1 cellular context compared by ENCODE assay signal in genomic region chr1:23980006-23980724, GRCh38.
TF ChIP-seq lines count a peak whose summit lies in the region.

TSS of gene SRSF10 (minus strand) at chr1:23980327. CDS start at chr1:23980255, 72 bp downstream.

TF ChIP-seq in HepG2, 621 proteins besides CTCF, POLR2A, EP300 and RAD21 (continued from another document and continues in another):
- TF ChIP-seq TFAP4 (IDR thresholded peaks at IDR 0.05; ENCODE audit: borderline replicate concordance, low read depth) = peak; percentile 20; the same call in 1 of the 2 replicates
- peak; percentile 40 for TF ChIP-seq TSC22D2 (CRISPR knock-in tag; IDR thresholded peaks at IDR 0.05; ENCODE audit: borderline replicate concordance)
- peak; percentile 41; the same call in 1 of the 2 replicates for TF ChIP-seq SOX13 (IDR thresholded peaks at IDR 0.05)
- 0 out of 4 replicates have a peak, but pooled peaks of 1 of the 2 experiments have one; percentile 13 for TF ChIP-seq SOX13 (CRISPR knock-in tag; conservative IDR thresholded peaks at IDR 0.05 in 1 of 2, IDR thresholded peaks at IDR 0.05 in 1 of 2)
- peak in 1 of 2 experiments; percentile 49; a peak in 1 of 4 replicates for TF ChIP-seq REST (IDR thresholded peaks at IDR 0.05; ENCODE audit: borderline replicate concordance in 1 of 2, low read depth in 1 of 2, low read length in 2 of 2)
- no peak for TF ChIP-seq DDIT3 (CRISPR knock-in tag; IDR thresholded peaks at IDR 0.05)
- peak; percentile 90; the same call in 1 of the 2 replicates for TF ChIP-seq ZNF724P (CRISPR knock-in tag; IDR thresholded peaks at IDR 0.05; ENCODE audit: borderline replicate concordance)
- 0 out of 2 replicates have a peak, but pooled peaks have one; percentile 59 for TF ChIP-seq KLF13 (CRISPR knock-in tag; IDR thresholded peaks at IDR 0.05)
- TF ChIP-seq ZSCAN29 (CRISPR knock-in tag; conservative IDR thresholded peaks at IDR 0.05) = no peak; the same call in 1 of the 2 replicates
- TF ChIP-seq HOXD1 (CRISPR knock-in tag; IDR thresholded peaks at IDR 0.05) = peak; percentile 74; the same call in 1 of the 2 replicates
- TF ChIP-seq ZNF343 (CRISPR knock-in tag; IDR thresholded peaks at IDR 0.05) = peak; percentile 83; the same call in 1 of the 2 replicates
- peak; percentile 98 for TF ChIP-seq ZNF883 (CRISPR knock-in tag; IDR thresholded peaks at IDR 0.05; ENCODE audit: not compliant biosample characterization)
- no peak; the same call in 1 of the 2 replicates for TF ChIP-seq SP5 (CRISPR knock-in tag; IDR thresholded peaks at IDR 0.05; ENCODE audit: borderline replicate concordance, low read depth)
- peak; percentile 61 for TF ChIP-seq RXRB (CRISPR knock-in tag; IDR thresholded peaks at IDR 0.05; ENCODE audit: borderline replicate concordance)
- no peak; the same call in 1 of the 2 replicates for TF ChIP-seq ZSCAN22 (CRISPR knock-in tag; IDR thresholded peaks at IDR 0.05)
- TF ChIP-seq ZNF142 (CRISPR knock-in tag; IDR thresholded peaks at IDR 0.05) = peak; percentile 79; the same call in 1 of the 2 replicates
- TF ChIP-seq ZNF644 (CRISPR knock-in tag; IDR thresholded peaks at IDR 0.05; ENCODE audit: low read depth) = no peak
- TF ChIP-seq ZMYM2 (CRISPR knock-in tag; IDR thresholded peaks at IDR 0.05) = no peak
- no peak for TF ChIP-seq IKZF1 (IDR thresholded peaks at IDR 0.05)
- TF ChIP-seq REL (CRISPR knock-in tag; conservative IDR thresholded peaks at IDR 0.05) = peak; percentile 84
- no peak for TF ChIP-seq NCOA5 (CRISPR knock-in tag; IDR thresholded peaks at IDR 0.05)
- no peak for TF ChIP-seq ZNF597 (CRISPR knock-in tag; IDR thresholded peaks at IDR 0.05)
- TF ChIP-seq CBX5 (CRISPR knock-in tag; IDR thresholded peaks at IDR 0.05; ENCODE audit: borderline replicate concordance) = peak; percentile 85; the same call in 1 of the 2 replicates
- peak; percentile 51; the same call in 1 of the 2 replicates for TF ChIP-seq ZNF614 (CRISPR knock-in tag; IDR thresholded peaks at IDR 0.05; ENCODE audit: borderline replicate concordance)
- TF ChIP-seq ZNF639 (CRISPR knock-in tag; conservative IDR thresholded peaks at IDR 0.05) = no peak; the same call in none of the 2 replicates
- no peak for TF ChIP-seq GABPA (IDR thresholded peaks at IDR 0.05; ENCODE audit: low read depth, low read length)
- peak; percentile 58; the same call in 1 of the 2 replicates for TF ChIP-seq GABPA (CRISPR knock-in tag; IDR thresholded peaks at IDR 0.05; ENCODE audit: low read depth)
- peak; percentile 79; the same call in 1 of the 2 replicates for TF ChIP-seq ZNF296 (CRISPR knock-in tag; conservative IDR thresholded peaks at IDR 0.05)
- peak; percentile 76; the same call in 1 of the 2 replicates for TF ChIP-seq CC2D1A (CRISPR knock-in tag; IDR thresholded peaks at IDR 0.05)
- peak; percentile 28; the same call in 1 of the 2 replicates for TF ChIP-seq ZNF678 (CRISPR knock-in tag; IDR thresholded peaks at IDR 0.05)
- peak; percentile 73; the same call in 1 of the 2 replicates for TF ChIP-seq SIN3A (IDR thresholded peaks at IDR 0.05; ENCODE audit: borderline replicate concordance, low read depth, low read length)
- no peak for TF ChIP-seq ARNT (IDR thresholded peaks at IDR 0.05)
- TF ChIP-seq ZNF558 (CRISPR knock-in tag; IDR thresholded peaks at IDR 0.05; ENCODE audit: borderline replicate concordance) = peak; percentile 82; the same call in 1 of the 2 replicates
- no peak for TF ChIP-seq ELK4 (CRISPR knock-in tag; IDR thresholded peaks at IDR 0.05; ENCODE audit: borderline replicate concordance)
- TF ChIP-seq PRDM4 (CRISPR knock-in tag; IDR thresholded peaks at IDR 0.05; ENCODE audit: borderline replicate concordance) = no peak
- TF ChIP-seq TP53 (CRISPR knock-in tag; conservative IDR thresholded peaks at IDR 0.05) = no peak
- TF ChIP-seq REPIN1 (CRISPR knock-in tag; IDR thresholded peaks at IDR 0.05; ENCODE audit: borderline replicate concordance, low read depth) = peak; percentile 84
